Comparison of ENCODE assay signal across 8 cellular contexts in genomic region chr2:231464576-231465540, GRCh38. TPM values are rescaled to one million over a fixed set of nuclear protein-coding genes. Genes with fewer than 3 reads are reported as not detected.
A peak's percentile ranks its signal among the peaks of the same experiment; 100 is the strongest.
DNase-seq lines count a peak whose midpoint lies in the region; ATAC-seq and TF ChIP-seq lines count a peak whose summit lies in the region.

No MANE protein-coding gene starts in this region.

- TF ChIP-seq CTCF in epithelial cell of proximal tubule (conservative IDR thresholded peaks at IDR 0.05; ENCODE audit: low read depth, low read length) = no peak

- H3K4me3 ChIP-seq in epithelial cell of proximal tubule (ENCODE audit: low read depth, low read length) (peak overlapping the region; percentile 91), mucosa of stomach (ENCODE audit: low read length) (peak overlapping the region; percentile 80)

- H3K27me3 ChIP-seq in mucosa of stomach (ENCODE audit: control insufficient read depth, insufficient read depth, low read length) = no peaks in the 10 kb centered on the region

- peaks cover 20% of the 10 kb centered on the region for H3K4me1 ChIP-seq in mucosa of stomach (ENCODE audit: control insufficient read depth, insufficient read depth, low read length)

- H3K36me3 ChIP-seq in mucosa of stomach (ENCODE audit: control insufficient read depth, insufficient read depth, low read length) = peaks cover 16% of the 10 kb centered on the region

- peak overlapping the region; percentile 80 for H3K9ac ChIP-seq in mucosa of stomach (ENCODE audit: low read length)

- peak; percentile 10 for ATAC-seq in HG03342 (IDR thresholded peaks at IDR 0.05; ENCODE audit: unreplicated experiment)

- no peaks in the 10 kb centered on the region for H3K9me3 ChIP-seq in mucosa of stomach (ENCODE audit: control insufficient read depth, low read length)

- DNase-seq in NCI-H524 (lab: John Stamatoyannopoulos, UW) (peak; percentile 93 to 96), NCI-H524 treated with DMSO at 0.1 percent for 48 hours (lab: John Stamatoyannopoulos, UW) (no peak), NOMO-1 (lab: John Stamatoyannopoulos, UW; ENCODE audit: unreplicated experiment in 2 of 2) (peak; percentile 91 to 96), activated T-cell treated with anti-CD3 and anti-CD28 coated beads for 24 hours (ENCODE audit: low read depth) (peak; percentile 99), epithelial cell of proximal tubule (ENCODE audit: low read depth) (no peak)
- DNase-seq in stimulated activated CD8-positive, alpha-beta memory T cell treated with anti-CD3 and anti-CD28 coated beads, Interleukin-4, amount 100 ng/mL, for 48 hours = peak; percentile 99

RNA-seq across cellular contexts. Expression of gene NCL, which starts 0.6 kb away (rescaled TPM):
- total RNA-seq in epithelial cell of proximal tubule = 141 and 227 TPM in 2 replicates

Comparison
In these comparisons a context has a peak if more than half of its experiments do, and no peak if none do; other contexts are left out.
1. DNase-seq: peak in NCI-H524 (2 of 2), NOMO-1 (2 of 2), activated T-cell treated with anti-CD3 and anti-CD28 coated beads for 24 hours (single experiment) and stimulated activated CD8-positive, alpha-beta memory T cell treated with anti-CD3 and anti-CD28 coated beads, Interleukin-4, amount 100 ng/mL, for 48 hours (single experiment); none in NCI-H524 treated with DMSO at 0.1 percent for 48 hours (single experiment) and epithelial cell of proximal tubule (single experiment).